ENCODE assay signal across 8 cellular contexts in the genomic region with DNA sequence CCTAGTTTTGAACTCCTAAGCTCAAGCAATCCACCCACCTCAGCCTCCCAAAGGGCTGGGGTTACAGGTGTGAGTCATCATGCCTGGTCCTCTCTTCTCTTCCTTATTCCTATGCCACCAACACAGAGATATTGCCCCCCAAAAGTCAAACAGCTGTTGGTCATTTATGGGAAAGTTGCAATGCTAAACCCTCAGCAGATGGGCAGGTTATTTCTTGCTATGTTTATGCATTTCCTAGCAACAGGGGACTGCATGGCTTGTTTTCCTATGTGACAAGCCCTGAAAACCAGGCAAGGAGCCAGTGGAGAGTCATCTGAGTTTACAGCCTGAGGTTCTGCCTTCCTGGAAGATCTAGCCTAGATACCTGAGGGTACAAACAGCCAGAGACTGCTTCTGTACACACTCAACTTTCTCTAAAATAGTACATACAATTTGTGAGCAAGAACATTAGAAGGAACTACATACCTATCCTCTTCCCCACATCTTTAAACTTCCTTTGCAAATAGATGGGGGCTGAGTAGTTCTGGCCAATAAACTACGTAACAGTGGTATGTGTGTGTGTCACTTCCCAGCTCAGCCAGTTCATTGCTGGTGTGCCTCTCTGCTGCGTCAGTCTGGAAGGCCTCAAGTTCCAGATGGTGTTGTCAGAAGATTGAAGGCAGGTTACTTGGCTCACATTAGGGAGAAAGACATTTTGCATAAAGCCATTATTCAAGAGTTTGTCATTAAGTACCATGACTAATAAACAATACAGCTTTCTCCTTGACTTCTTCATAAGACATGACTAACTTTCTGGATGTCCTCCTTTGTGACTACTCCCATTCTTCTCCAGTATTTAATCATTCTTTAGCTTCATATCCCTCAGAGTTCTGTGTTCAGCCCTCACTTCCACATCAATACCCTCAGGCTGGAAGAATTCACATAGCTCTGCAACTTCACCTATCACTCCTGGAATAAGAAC.
DNase-seq lines count a peak whose midpoint lies in the region; ATAC-seq lines count a peak whose summit lies in the region.

No MANE protein-coding gene starts in this region.

- H3K4me3 ChIP-seq in right cardiac atrium (ENCODE audit: low read length) (no peak overlapping the region), stomach smooth muscle (ENCODE audit: low read length in 2 of 2) (no peak overlapping the region)

- H3K36me3 Mint-ChIP-seq in activated T-helper 17 cell treated with anti-CD3 and anti-CD28 coated beads, Interleukin-2, amount 50 U/mL, for 72 hours (ENCODE audit: low read depth): no peaks in the 10 kb centered on the region
- no peaks in the 10 kb centered on the region for H3K36me3 Mint-ChIP-seq in effector memory CD8-positive, alpha-beta T cell (ENCODE audit: insufficient read depth)
- no peaks in the 10 kb centered on the region for H3K36me3 Mint-ChIP-seq in activated naive CD8-positive, alpha-beta T cell treated with anti-CD3 and anti-CD28 coated beads, Interleukin-2, amount 50 U/mL, for 24 hours (ENCODE audit: low read depth)

- H3K4me1 Mint-ChIP-seq in activated T-helper 17 cell treated with anti-CD3 and anti-CD28 coated beads, Interleukin-2, amount 50 U/mL, for 72 hours: peaks cover 6% of the 10 kb centered on the region
- peaks cover 0 to 3% of the 10 kb centered on the region in 2 donors for H3K4me1 Mint-ChIP-seq in effector memory CD8-positive, alpha-beta T cell (ENCODE audit: low read depth in 2 of 2)
- peaks cover 2% of the 10 kb centered on the region for H3K4me1 Mint-ChIP-seq in activated naive CD8-positive, alpha-beta T cell treated with anti-CD3 and anti-CD28 coated beads, Interleukin-2, amount 50 U/mL, for 24 hours

- peak overlapping the region; percentile 48 for H3K27ac Mint-ChIP-seq in activated T-helper 17 cell treated with anti-CD3 and anti-CD28 coated beads, Interleukin-2, amount 50 U/mL, for 72 hours
- peak overlapping the region in 1 of 2 donors; percentile 17 for H3K27ac Mint-ChIP-seq in effector memory CD8-positive, alpha-beta T cell
- no peak overlapping the region for H3K27ac Mint-ChIP-seq in activated naive CD8-positive, alpha-beta T cell treated with anti-CD3 and anti-CD28 coated beads, Interleukin-2, amount 50 U/mL, for 24 hours

- H3K27me3 ChIP-seq in right cardiac atrium (ENCODE audit: control insufficient read depth, insufficient read depth) (no peaks in the 10 kb centered on the region), stomach smooth muscle (ENCODE audit: control insufficient read depth in 1 of 2, insufficient read depth in 2 of 2, low read length in 2 of 2) (no peaks in the 10 kb centered on the region)

- H3K27ac ChIP-seq in right cardiac atrium (ENCODE audit: low read length) (peak overlapping the region; percentile 94), stomach smooth muscle (ENCODE audit: low read length) (peak overlapping the region; percentile 91)

- no peaks in the 10 kb centered on the region for H3K9me3 Mint-ChIP-seq in activated T-helper 17 cell treated with anti-CD3 and anti-CD28 coated beads, Interleukin-2, amount 50 U/mL, for 72 hours
- H3K9me3 Mint-ChIP-seq in effector memory CD8-positive, alpha-beta T cell: no peaks in the 10 kb centered on the region
- no peaks in the 10 kb centered on the region for H3K9me3 Mint-ChIP-seq in activated naive CD8-positive, alpha-beta T cell treated with anti-CD3 and anti-CD28 coated beads, Interleukin-2, amount 50 U/mL, for 24 hours

- peaks cover 6% of the 10 kb centered on the region for H3K27me3 Mint-ChIP-seq in activated T-helper 17 cell treated with anti-CD3 and anti-CD28 coated beads, Interleukin-2, amount 50 U/mL, for 72 hours
- peaks cover 10 to 11% of the 10 kb centered on the region in 2 donors for H3K27me3 Mint-ChIP-seq in effector memory CD8-positive, alpha-beta T cell
- peaks cover 4% of the 10 kb centered on the region for H3K27me3 Mint-ChIP-seq in activated naive CD8-positive, alpha-beta T cell treated with anti-CD3 and anti-CD28 coated beads, Interleukin-2, amount 50 U/mL, for 24 hours

- peak overlapping the region; percentile 60 to 74 for H3K9ac ChIP-seq in stomach smooth muscle (ENCODE audit: low read length in 2 of 2)

- H3K4me1 ChIP-seq in right cardiac atrium (ENCODE audit: control insufficient read depth, insufficient read depth, low read length) (peaks cover 11% of the 10 kb centered on the region), stomach smooth muscle (ENCODE audit: control insufficient read depth, insufficient read depth, low read length) (peaks cover 61% of the 10 kb centered on the region)

- H3K4me3 Mint-ChIP-seq in activated T-helper 17 cell treated with anti-CD3 and anti-CD28 coated beads, Interleukin-2, amount 50 U/mL, for 72 hours: no peak overlapping the region
- no peak overlapping the region for H3K4me3 Mint-ChIP-seq in effector memory CD8-positive, alpha-beta T cell
- H3K4me3 Mint-ChIP-seq in activated naive CD8-positive, alpha-beta T cell treated with anti-CD3 and anti-CD28 coated beads, Interleukin-2, amount 50 U/mL, for 24 hours: no peak overlapping the region

- H3K36me3 ChIP-seq in stomach smooth muscle (ENCODE audit: control insufficient read depth in 2 of 2, insufficient read depth in 2 of 2, low read length in 2 of 2): no peaks in the 10 kb centered on the region

- DNase-seq in Right ventricle myocardium inferior (ENCODE audit: missing footprints) (no peak), cardiac septum (ENCODE audit: low spot score) (no peak), right cardiac atrium (peak; percentile 77 to 84 (median 83)), NCI-H187 (lab: John Stamatoyannopoulos, UW) (no peak)
- DNase-seq in effector memory CD8-positive, alpha-beta T cell: no peak
- DNase-seq in activated naive CD8-positive, alpha-beta T cell treated with anti-CD3 and anti-CD28 coated beads, Interleukin-2, amount 50 U/mL, for 24 hours: no peak

- WGBS in right cardiac atrium: 11% methylated on average over 2 of the region's 2 CpGs

- intact Hi-C loops in Right ventricle myocardium inferior (cut with DNase I): loop anchor here (5.0 kb wide), 1 partner anchor 34 kb away; no protein-coding TSS in a partner anchor
- intact Hi-C loops in cardiac septum (cut with DNase I): loop anchor here (5.0 kb wide), 3 partner anchors 34 to 104 kb away; a partner anchor contains a TSS
- intact Hi-C loops in right cardiac atrium (cut with DNase I): no loop called here

- no peaks in the 10 kb centered on the region for H3K9me3 ChIP-seq in right cardiac atrium (ENCODE audit: control insufficient read depth, low read length)
- no peaks in the 10 kb centered on the region for H3K9me3 ChIP-seq in stomach smooth muscle (ENCODE audit: control insufficient read depth in 2 of 2, low read length in 2 of 2)

- ATAC-seq in Right ventricle myocardium inferior (peak; percentile 87), right cardiac atrium (peak; percentile 85 to 88)
- peak; percentile 62 for ATAC-seq in activated T-helper 17 cell treated with anti-CD3 and anti-CD28 coated beads, Interleukin-2, amount 50 U/mL, for 72 hours (replicated peaks)
- no peak for ATAC-seq in effector memory CD8-positive, alpha-beta T cell (replicated peaks)
- no peak for ATAC-seq in activated naive CD8-positive, alpha-beta T cell treated with anti-CD3 and anti-CD28 coated beads, Interleukin-2, amount 50 U/mL, for 24 hours

Comparison
In these comparisons a context has a peak if more than half of its experiments do, and no peak if none do; other contexts are left out.
1. DNase-seq: peak in right cardiac atrium (3 of 3); none in Right ventricle myocardium inferior (single experiment), cardiac septum (single experiment), effector memory CD8-positive, alpha-beta T cell (0 of 3), NCI-H187 (0 of 2) and activated naive CD8-positive, alpha-beta T cell treated with anti-CD3 and anti-CD28 coated beads, Interleukin-2, amount 50 U/mL, for 24 hours (single experiment).
2. intact Hi-C loops: an anchor here in Right ventricle myocardium inferior (5.0 kb wide) and cardiac septum (5.0 kb wide); none called in right cardiac atrium.
3. ATAC-seq: peak in Right ventricle myocardium inferior (single experiment), activated T-helper 17 cell treated with anti-CD3 and anti-CD28 coated beads, Interleukin-2, amount 50 U/mL, for 72 hours (single experiment) and right cardiac atrium (2 of 2); none in effector memory CD8-positive, alpha-beta T cell (single experiment) and activated naive CD8-positive, alpha-beta T cell treated with anti-CD3 and anti-CD28 coated beads, Interleukin-2, amount 50 U/mL, for 24 hours (single experiment).